In genomic region chr2:27083410-27084296, GRCh38 we compare ENCODE assay signal across 12 cellular contexts. TPM values are rescaled to one million over a fixed set of nuclear protein-coding genes. Genes with fewer than 3 reads are reported as not detected.
DNase-seq lines count a peak whose midpoint lies in the region; ATAC-seq and TF ChIP-seq lines count a peak whose summit lies in the region.
"Had no signal": no experiment of that assay in that cellular context is flagged by ENCODE, and none has a peak within 500 bp of the region (broad histone marks: within the 10 kb centered on the region; RNA-seq: fewer than 3 reads in every experiment).

No MANE protein-coding gene starts in this region.

- H3K36me3 Mint-ChIP-seq in CD4-positive, alpha-beta T cell (ENCODE audit: low read depth) = no peaks in the 10 kb centered on the region
- H3K36me3 Mint-ChIP-seq in glutamatergic neuron (ENCODE audit: unreplicated experiment) = peaks cover 6% of the 10 kb centered on the region

- H3K27me3 Mint-ChIP-seq in CD4-positive, alpha-beta T cell = no peaks in the 10 kb centered on the region
- H3K27me3 Mint-ChIP-seq in glutamatergic neuron (ENCODE audit: unreplicated experiment) = peaks cover 12% of the 10 kb centered on the region

- CTCF ChIA-PET in CD4-positive, alpha-beta T cell (lab: Charles Lee) = no interaction called here

- POLR2A ChIA-PET in CD4-positive, alpha-beta T cell (lab: Charles Lee) = interaction anchor here (2.6 to 10.2 kb wide), 3 partner anchors 13 to 128 kb away, joined by 11 to 161 read pairs (median 113); partner anchors contain the start of genes AGBL5, ATRAID, OST4 and SLC5A6

- H3K4me1 ChIP-seq in adrenal gland (replicated peaks in 1 of 2) = peaks cover 19 to 36% of the 10 kb centered on the region in 2 donors

- TF ChIP-seq CTCF in CD4-positive, alpha-beta T cell (IDR thresholded peaks at IDR 0.05) = no peak
- no peak for TF ChIP-seq CTCF in NB4 (IDR thresholded peaks at IDR 0.05; ENCODE audit: low read depth, low read length)
- no peak for TF ChIP-seq CTCF in glutamatergic neuron (IDR thresholded peaks at IDR 0.05; ENCODE audit: partially characterized antibody, unreplicated experiment)
- no peak for TF ChIP-seq CTCF in adrenal gland (IDR thresholded peaks at IDR 0.05)
- TF ChIP-seq CTCF in brain microvascular endothelial cell (IDR thresholded peaks at IDR 0.05; ENCODE audit: low read depth, low read length, missing control alignments) = no peak

- H3K36me3 ChIP-seq in adrenal gland (replicated peaks in 1 of 2) (peaks cover 0 to 6% of the 10 kb centered on the region in 2 donors), brain microvascular endothelial cell (replicated peaks) (peaks cover 3% of the 10 kb centered on the region)

- peaks cover 34% of the 10 kb centered on the region for H3K4me1 Mint-ChIP-seq in CD4-positive, alpha-beta T cell (ENCODE audit: low read depth)
- H3K4me1 Mint-ChIP-seq in glutamatergic neuron (ENCODE audit: low read depth, unreplicated experiment) = peaks cover 23% of the 10 kb centered on the region

- no peak for ATAC-seq in CD4-positive, alpha-beta T cell (ENCODE audit: poor library complexity)
- ATAC-seq: Right ventricle myocardium inferior had no signal

- intact Hi-C loops in CD4-positive, alpha-beta T cell (cut with DNase I, micrococcal nuclease) = no loop called here
- intact Hi-C loops in adrenal gland (cut with DNase I) = loop anchor here (5.0 to 10.0 kb wide), 4 partner anchors 49 to 119 kb away; partner anchors contain the start of gene TMEM214 (in 2 of the 2)

- H3K9me3 Mint-ChIP-seq in CD4-positive, alpha-beta T cell = no peaks in the 10 kb centered on the region
- peaks cover 9% of the 10 kb centered on the region for H3K9me3 Mint-ChIP-seq in glutamatergic neuron (ENCODE audit: unreplicated experiment)

- peak overlapping the region; percentile 54 for H3K4me3 Mint-ChIP-seq in CD4-positive, alpha-beta T cell
- peak overlapping the region; percentile 55 for H3K4me3 Mint-ChIP-seq in glutamatergic neuron (ENCODE audit: unreplicated experiment)

- H3K27ac Mint-ChIP-seq in CD4-positive, alpha-beta T cell = no peak overlapping the region
- no peak overlapping the region for H3K27ac Mint-ChIP-seq in glutamatergic neuron (ENCODE audit: unreplicated experiment)

- no peak for DNase-seq in CD4-positive, alpha-beta T cell
- DNase-seq in NB4 (ENCODE audit: low read depth) (peak; percentile 76), glutamatergic neuron (no peak), SKM-1 treated with dmso at 0.1 percent for 144 hours (lab: John Stamatoyannopoulos, UW; ENCODE audit: unreplicated experiment) (no peak), adrenal gland (no peak), brain microvascular endothelial cell (no peak)
- DNase-seq: activated CD8-positive, alpha-beta memory T cell treated with anti-CD3 and anti-CD28 coated beads, Interleukin-2, amount 50 U/mL, for 4 hours; dermis blood vessel endothelial cell; GDM1; NCI-H1417; NCI-H748 treated with DMSO at 0.1 percent for 48 hours had no signal

- WGBS in adrenal gland, 4 donors = 81 to 86% (median 84%) methylated on average over 14 to 20 of the region's 20 CpGs

- H3K4me3 ChIP-seq in NB4 (ENCODE audit: low read depth, low read length) (peak overlapping the region; percentile 73), adrenal gland (no peak overlapping the region), brain microvascular endothelial cell (ENCODE audit: low read depth, low read length) (no peak overlapping the region)

- no peaks in the 10 kb centered on the region for H3K27me3 ChIP-seq in CD4-positive, alpha-beta T cell (ENCODE audit: control insufficient read depth, insufficient read depth, low read length)
- no peaks in the 10 kb centered on the region for H3K27me3 ChIP-seq in adrenal gland
- no peaks in the 10 kb centered on the region for H3K27me3 ChIP-seq in brain microvascular endothelial cell (replicated peaks)

- no peaks in the 10 kb centered on the region for H3K9me3 ChIP-seq in CD4-positive, alpha-beta T cell (ENCODE audit: control insufficient read depth, low read length)
- no peaks in the 10 kb centered on the region for H3K9me3 ChIP-seq in adrenal gland (replicated peaks in 1 of 3)

- TF ChIP-seq POLR2A in NB4 (IDR thresholded peaks at IDR 0.05; ENCODE audit: extremely low read depth, insufficient read length) (no peak), adrenal gland (IDR thresholded peaks at IDR 0.05) (no peak)

- H3K27ac ChIP-seq in CD4-positive, alpha-beta T cell (ENCODE audit: low read depth, low read length) = no peak overlapping the region
- H3K27ac ChIP-seq in adrenal gland = no peak overlapping the region
- no peak overlapping the region for H3K27ac ChIP-seq in brain microvascular endothelial cell

- in situ Hi-C loops in brain microvascular endothelial cell (cut with HindIII; ENCODE audit: low pct_ligation_motif_present, low sequenced_read_pairs) = no loop called here

RNA-seq across cellular contexts. Expression of gene KHK, which starts 2.9 kb away (rescaled TPM):
- total RNA-seq in CD4-positive, alpha-beta T cell = 1 to 10 TPM; 4.7 TPM
- total RNA-seq in glutamatergic neuron (ENCODE audit: unreplicated experiment) (5.3 TPM), adrenal gland (10 to 100 TPM in 4 of 8 donors, 1 to 10 TPM in 4; 4.0 to 14.4 (median 10.0) TPM)
- 1 to 10 TPM; 3.3 to 6.7 (median 4.9) TPM for polyA plus RNA-seq in adrenal gland

RNA-seq across cellular contexts. Expression of gene EMILIN1, which starts 5.2 kb away (rescaled TPM):
- total RNA-seq in CD4-positive, alpha-beta T cell = under 1 TPM; 0.14 to 0.25 TPM
- total RNA-seq in glutamatergic neuron (ENCODE audit: unreplicated experiment) (3.2 TPM), adrenal gland (100 to 1,000 TPM in 5 of 8 donors, 10 to 100 TPM in 3; 51.6 to 243 (median 127) TPM)
- 100 to 1,000 TPM in 1 of 3 donors, 10 to 100 TPM in 1, 1 to 10 TPM in 1; 4.2 to 168 (median 84.4) TPM for polyA plus RNA-seq in adrenal gland

RNA-seq across cellular contexts. Expression of gene OST4, which starts 12.2 kb away (rescaled TPM):
- 100 to 1,000 TPM; 232 to 254 TPM for total RNA-seq in CD4-positive, alpha-beta T cell
- 215 TPM for total RNA-seq in glutamatergic neuron (ENCODE audit: unreplicated experiment)
- total RNA-seq in adrenal gland = 100 to 1,000 TPM; 174 to 573 (median 381) TPM
- polyA plus RNA-seq in adrenal gland = 100 to 1,000 TPM; 387 to 602 (median 531) TPM

RNA-seq across cellular contexts. Expression of gene AGBL5, which starts 32.2 kb away (rescaled TPM):
- total RNA-seq in CD4-positive, alpha-beta T cell = 10 to 100 TPM; 10.8 to 11.6 TPM
- 17.3 TPM for total RNA-seq in glutamatergic neuron (ENCODE audit: unreplicated experiment)
- total RNA-seq in adrenal gland = 10 to 100 TPM; 23.4 to 42.4 (median 30.4) TPM
- 10 to 100 TPM; 21.2 to 31.3 (median 29.8) TPM for polyA plus RNA-seq in adrenal gland

RNA-seq across cellular contexts. Expression of gene CGREF1, which starts 35.3 kb away (rescaled TPM):
- not detected for total RNA-seq in CD4-positive, alpha-beta T cell
- total RNA-seq in glutamatergic neuron (ENCODE audit: unreplicated experiment) (1.3 TPM), adrenal gland (1 to 10 TPM in 4 of 8 donors, under 1 TPM in 3, not detected in 1; 0.52 to 4.7 (median 1.1) TPM)
- polyA plus RNA-seq in adrenal gland = 1 to 10 TPM; 1.8 to 2.0 (median 2.0) TPM

Comparison
In these comparisons a context has a peak if more than half of its experiments do, and no peak if none do; other contexts are left out.
1. RNA of gene EMILIN1, which starts 5.2 kb away (total RNA-seq): 51.6 to 243 TPM in adrenal gland; 3.2 TPM in glutamatergic neuron (single experiment) and 0.14 to 0.25 TPM in CD4-positive, alpha-beta T cell; every median in the first group is over 10 times any median in the second.
2. intact Hi-C loops: an anchor here in adrenal gland (5.0 to 10.0 kb wide); none called in CD4-positive, alpha-beta T cell.